8 cellular contexts compared by ENCODE assay signal in the genomic region with DNA sequence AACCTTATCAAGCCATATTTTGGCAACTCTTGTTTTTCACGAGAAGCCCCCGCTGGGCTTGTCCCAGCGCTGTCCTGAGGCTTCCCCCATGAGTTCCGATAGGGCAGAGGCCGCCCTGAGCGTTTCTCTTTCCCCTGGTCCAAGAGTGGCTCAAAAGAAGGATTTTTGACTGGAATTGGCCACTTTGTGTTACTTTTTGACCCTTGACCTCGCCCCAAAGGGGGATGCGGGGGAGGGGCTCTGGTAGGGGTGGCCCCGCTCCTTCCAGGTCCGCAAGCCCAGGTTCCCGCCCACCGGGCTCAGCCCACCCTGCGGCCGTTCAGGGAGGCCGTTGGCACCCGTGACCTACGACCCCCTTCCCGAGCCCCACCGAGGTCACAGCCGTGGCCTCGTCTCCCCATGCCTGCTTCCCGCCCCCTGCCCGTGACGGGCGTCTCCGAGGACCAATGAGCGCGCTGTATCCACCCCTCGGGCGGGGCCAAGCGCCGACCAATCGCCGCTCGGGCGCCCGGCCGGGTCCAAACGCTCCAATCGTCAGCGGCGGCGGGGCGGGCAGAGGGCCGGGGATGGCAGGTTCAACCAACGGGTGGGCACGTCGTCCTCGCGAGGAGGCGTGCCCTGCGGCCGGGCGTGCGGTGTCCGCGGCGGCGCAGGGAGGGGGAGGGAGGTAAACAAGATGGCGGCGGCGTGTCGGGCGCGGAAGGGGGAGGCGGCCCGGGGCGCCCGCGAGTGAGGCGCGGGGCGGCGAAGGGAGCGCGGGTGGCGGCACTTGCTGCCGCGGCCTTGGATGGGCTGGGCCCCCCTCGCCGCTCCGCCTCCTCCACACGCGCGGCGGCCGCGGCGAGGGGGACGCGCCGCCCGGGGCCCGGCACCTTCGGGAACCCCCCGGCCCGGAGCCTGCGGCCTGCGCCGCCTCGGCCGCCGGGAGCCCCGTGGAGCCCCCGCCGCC. TPM values are rescaled to one million over a fixed set of nuclear protein-coding genes. Genes with fewer than 3 reads are reported as not detected.
DNase-seq lines count a peak whose midpoint lies in the region; ATAC-seq and TF ChIP-seq lines count a peak whose summit lies in the region.

A gene with protein sequence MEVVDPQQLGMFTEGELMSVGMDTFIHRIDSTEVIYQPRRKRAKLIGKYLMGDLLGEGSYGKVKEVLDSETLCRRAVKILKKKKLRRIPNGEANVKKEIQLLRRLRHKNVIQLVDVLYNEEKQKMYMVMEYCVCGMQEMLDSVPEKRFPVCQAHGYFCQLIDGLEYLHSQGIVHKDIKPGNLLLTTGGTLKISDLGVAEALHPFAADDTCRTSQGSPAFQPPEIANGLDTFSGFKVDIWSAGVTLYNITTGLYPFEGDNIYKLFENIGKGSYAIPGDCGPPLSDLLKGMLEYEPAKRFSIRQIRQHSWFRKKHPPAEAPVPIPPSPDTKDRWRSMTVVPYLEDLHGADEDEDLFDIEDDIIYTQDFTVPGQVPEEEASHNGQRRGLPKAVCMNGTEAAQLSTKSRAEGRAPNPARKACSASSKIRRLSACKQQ (plus strand): TSS at position 665 of the 949 bp plus-strand sequence. CDS start 1,136 bp downstream, outside the sequence.

- peak within 1 kb of the TSS; percentile 94 for H3K27ac Mint-ChIP-seq in activated naive CD4-positive, alpha-beta T cell treated with anti-CD3 and anti-CD28 coated beads, Interleukin-2, amount 10 ng/mL, durations not matched to agents 7 days and 5 days

- POLR2A ChIA-PET in HEK293T (lab: Yijun Ruan, JAX), result interaction anchor here (1.0 to 2.3 kb wide), 2 partner anchors 12 to 64 kb away, joined by 4 to 9 read pairs; a partner anchor contains a TSS

- peak within 1 kb of the TSS; percentile 79 for H3K9ac ChIP-seq in SK-N-MC (ENCODE audit: insufficient read length)

- TF ChIP-seq POLR2A in gastroesophageal sphincter (IDR thresholded peaks at IDR 0.05), result peak; percentile 47 to 71

- H3K27me3 ChIP-seq in gastroesophageal sphincter, result no peaks in the 10 kb centered on the region

- ATAC-seq in gastroesophageal sphincter, result peak; percentile 97

- peaks cover 18% of the 10 kb centered on the region for H3K36me3 Mint-ChIP-seq in activated naive CD4-positive, alpha-beta T cell treated with anti-CD3 and anti-CD28 coated beads, Interleukin-2, amount 10 ng/mL, durations not matched to agents 7 days and 5 days

- peaks cover 5% of the 10 kb centered on the region; the same call in 1 of the 2 replicates for H3K36me3 ChIP-seq in SK-N-MC (ENCODE audit: insufficient read depth, low read length)
- peaks cover 0 to 6% of the 10 kb centered on the region in 2 donors for H3K36me3 ChIP-seq in gastroesophageal sphincter

- 3 to 81% methylated on average over 3 to 5 of the region's 106 CpGs for WGBS in gastroesophageal sphincter (ENCODE audit: low coverage in 1 of 2), 2 donors

- H3K27ac ChIP-seq in SK-N-MC, result peak within 1 kb of the TSS; percentile 72; the same call in 1 of the 2 replicates
- peak within 1 kb of the TSS; percentile 62 to 87 (median 84) for H3K27ac ChIP-seq in gastroesophageal sphincter
- H3K27ac ChIP-seq in substantia nigra (ENCODE audit: low read depth, low read length, poor library complexity, severe bottlenecking), result peak within 1 kb of the TSS; percentile 69

- peaks cover 0 to 65% (median 19%) of the 10 kb centered on the region in 3 donors for H3K4me1 ChIP-seq in gastroesophageal sphincter

- TF ChIP-seq CTCF in gastroesophageal sphincter (IDR thresholded peaks at IDR 0.05), result no peak

- H3K4me1 Mint-ChIP-seq in activated naive CD4-positive, alpha-beta T cell treated with anti-CD3 and anti-CD28 coated beads, Interleukin-2, amount 10 ng/mL, durations not matched to agents 7 days and 5 days, result peaks cover 46% of the 10 kb centered on the region

- no peaks in the 10 kb centered on the region for H3K9me3 Mint-ChIP-seq in activated naive CD4-positive, alpha-beta T cell treated with anti-CD3 and anti-CD28 coated beads, Interleukin-2, amount 10 ng/mL, durations not matched to agents 7 days and 5 days

- DNase-seq in GM03348 (ENCODE audit: low spot score) (peak; percentile 100), HEK293T (ENCODE audit: extremely low spot score) (peak; percentile 98), NAMALWA (ENCODE audit: low spot score) (peak; percentile 98), SK-N-MC (ENCODE audit: low read depth, low spot score) (peak; percentile 40), non-pigmented ciliary epithelial cell (ENCODE audit: low read depth) (peak; percentile 68), substantia nigra (lab: John Stamatoyannopoulos, UW) (peak; percentile 88 to 100 (median 97))
- DNase-seq in activated naive CD4-positive, alpha-beta T cell treated with anti-CD3 and anti-CD28 coated beads, Interleukin-2, amount 10 ng/mL, durations not matched to agents 7 days and 5 days, result peak; percentile 99

- no peaks in the 10 kb centered on the region for H3K9me3 ChIP-seq in SK-N-MC (ENCODE audit: low read depth, low read length)
- H3K9me3 ChIP-seq in gastroesophageal sphincter, result no peaks in the 10 kb centered on the region

- peak within 1 kb of the TSS; percentile 95 for H3K4me3 Mint-ChIP-seq in activated naive CD4-positive, alpha-beta T cell treated with anti-CD3 and anti-CD28 coated beads, Interleukin-2, amount 10 ng/mL, durations not matched to agents 7 days and 5 days

- H3K27me3 Mint-ChIP-seq in activated naive CD4-positive, alpha-beta T cell treated with anti-CD3 and anti-CD28 coated beads, Interleukin-2, amount 10 ng/mL, durations not matched to agents 7 days and 5 days, result no peaks in the 10 kb centered on the region

- CTCF ChIA-PET in HEK293T (lab: Yijun Ruan, JAX), result no interaction called here
- CTCF ChIA-PET in activated naive CD4-positive, alpha-beta T cell treated with anti-CD3 and anti-CD28 coated beads, Interleukin-2, amount 10 ng/mL, durations not matched to agents 7 days and 5 days (lab: Charles Lee), result no interaction called here

- no peak for TF ChIP-seq EP300 in gastroesophageal sphincter (IDR thresholded peaks at IDR 0.05)

- H3K4me3 ChIP-seq in SK-N-MC (peak within 1 kb of the TSS; percentile 87), gastroesophageal sphincter (peak within 1 kb of the TSS; percentile 78 to 81)

TF ChIP-seq in HEK293T, 16 proteins besides CTCF, POLR2A, EP300 and RAD21:
- no peak for TF ChIP-seq NFRKB (IDR thresholded peaks at IDR 0.05)
- TF ChIP-seq, protein P1, sequence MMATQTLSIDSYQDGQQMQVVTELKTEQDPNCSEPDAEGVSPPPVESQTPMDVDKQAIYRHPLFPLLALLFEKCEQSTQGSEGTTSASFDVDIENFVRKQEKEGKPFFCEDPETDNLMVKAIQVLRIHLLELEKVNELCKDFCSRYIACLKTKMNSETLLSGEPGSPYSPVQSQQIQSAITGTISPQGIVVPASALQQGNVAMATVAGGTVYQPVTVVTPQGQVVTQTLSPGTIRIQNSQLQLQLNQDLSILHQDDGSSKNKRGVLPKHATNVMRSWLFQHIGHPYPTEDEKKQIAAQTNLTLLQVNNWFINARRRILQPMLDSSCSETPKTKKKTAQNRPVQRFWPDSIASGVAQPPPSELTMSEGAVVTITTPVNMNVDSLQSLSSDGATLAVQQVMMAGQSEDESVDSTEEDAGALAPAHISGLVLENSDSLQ (IDR thresholded peaks at IDR 0.05), result peak; percentile 99
- peak; percentile 82 for TF ChIP-seq L3MBTL2 (conservative IDR thresholded peaks at IDR 0.05)

RNA-seq across cellular contexts. Expression of the gene that starts here (rescaled TPM):
- total RNA-seq in gastroesophageal sphincter, result 10 to 100 TPM; 56.8 to 80.7 (median 60.9) TPM

Comparison
In these comparisons a context has a peak if more than half of its experiments do, and no peak if none do; other contexts are left out.
1. Peak in every context shown above with its lines: DNase-seq, ATAC-seq, H3K4me3 ChIP-seq and H3K27ac ChIP-seq.
2. DNase-seq: peak in every context shown above with its lines; median percentile 100 in GM03348; 99 in activated naive CD4-positive, alpha-beta T cell treated with anti-CD3 and anti-CD28 coated beads, Interleukin-2, amount 10 ng/mL, durations not matched to agents 7 days and 5 days; 98 in HEK293T; 98 in NAMALWA; 97 in substantia nigra; 68 in non-pigmented ciliary epithelial cell; 40 in SK-N-MC.